ENCODE assay signal across 8 cellular contexts in genomic region chr2:31318360-31319336, GRCh38.
DNase-seq lines count a peak whose midpoint lies in the region; ATAC-seq, FAIRE-seq and TF ChIP-seq lines count a peak whose summit lies in the region.

No MANE protein-coding gene starts in this region.

- peak; percentile 79 for ATAC-seq in HG02642 (IDR thresholded peaks at IDR 0.05; ENCODE audit: poor library complexity, unreplicated experiment)

- no peak for TF ChIP-seq POLR2A in GM12891 (IDR thresholded peaks at IDR 0.05; ENCODE audit: low read depth, low read length)

- no peak for DNase-seq in GM12891 (ENCODE audit: insufficient read length, low spot score)
- peak; percentile 97 for DNase-seq in RPMI7951 (ENCODE audit: low read depth)
- peak; percentile 69 for DNase-seq in astrocyte of the hippocampus (ENCODE audit: low read depth, low spot score)
- DNase-seq in osteocyte (ENCODE audit: extremely low spot score, unreplicated experiment): peak; percentile 81
- no peak for DNase-seq in HT-29 (ENCODE audit: low spot score)
- DNase-seq in SHP77 treated with DMSO at 0.1 percent for 48 hours (lab: John Stamatoyannopoulos, UW): no peak
- no peak for DNase-seq in HEK293T (ENCODE audit: extremely low spot score)

- no peaks in the 10 kb centered on the region for H3K27me3 Mint-ChIP-seq in osteocyte (ENCODE audit: unreplicated experiment)

- H3K4me1 Mint-ChIP-seq in osteocyte (ENCODE audit: unreplicated experiment): peaks cover 48% of the 10 kb centered on the region

- FAIRE-seq in GM12891 (lab: Jason Lieb, UNC): peak; percentile 31

- H3K9me3 Mint-ChIP-seq in osteocyte (ENCODE audit: unreplicated experiment): no peaks in the 10 kb centered on the region

- no peak overlapping the region for H3K4me3 Mint-ChIP-seq in osteocyte (ENCODE audit: unreplicated experiment)

- POLR2A ChIA-PET in HEK293T (lab: Yijun Ruan, JAX): no interaction called here

- H3K36me3 Mint-ChIP-seq in osteocyte (ENCODE audit: unreplicated experiment): no peaks in the 10 kb centered on the region

- no peak for TF ChIP-seq CTCF in osteocyte (IDR thresholded peaks at IDR 0.05)

- peak overlapping the region; percentile 87 for H3K27ac Mint-ChIP-seq in osteocyte (ENCODE audit: unreplicated experiment)

- CTCF ChIA-PET in HEK293T (lab: Yijun Ruan, JAX): interaction anchor here (0.7 kb wide), 1 partner anchor 16 kb away, joined by 3 read pairs; no protein-coding TSS in a partner anchor

TF ChIP-seq in GM12891, 5 proteins besides CTCF, POLR2A, EP300 and RAD21:
- TF ChIP-seq SPI1 (IDR thresholded peaks at IDR 0.05; ENCODE audit: low read depth, low read length) (no peak), PAX5 (IDR thresholded peaks at IDR 0.05; ENCODE audit: insufficient read depth, low read length, severe bottlenecking) (no peak), POLR2AphosphoS5 (IDR thresholded peaks at IDR 0.05; ENCODE audit: low read depth, low read length) (no peak), POU2F2 (IDR thresholded peaks at IDR 0.05; ENCODE audit: low read depth, low read length) (no peak)

TF ChIP-seq in HEK293T, 16 proteins besides CTCF, POLR2A, EP300 and RAD21:
- TF ChIP-seq LEF1 (IDR thresholded peaks at IDR 0.05; ENCODE audit: borderline replicate concordance) (no peak), ARNT (IDR thresholded peaks at IDR 0.05) (no peak), SUZ12 (IDR thresholded peaks at IDR 0.05) (no peak), TARDBP (IDR thresholded peaks at IDR 0.05) (no peak), HDGF (IDR thresholded peaks at IDR 0.05; ENCODE audit: borderline replicate concordance) (no peak), FOXK2 (IDR thresholded peaks at IDR 0.05) (no peak), L3MBTL2 (conservative IDR thresholded peaks at IDR 0.05) (no peak), BHLHE40 (IDR thresholded peaks at IDR 0.05; ENCODE audit: borderline replicate concordance) (no peak), ELF4 (IDR thresholded peaks at IDR 0.05) (no peak), FOXM1 (IDR thresholded peaks at IDR 0.05; ENCODE audit: borderline replicate concordance) (no peak), ZNF384 (IDR thresholded peaks at IDR 0.05) (no peak), FOXA1 (IDR thresholded peaks at IDR 0.05) (no peak), CTBP1 (IDR thresholded peaks at IDR 0.05; ENCODE audit: borderline replicate concordance) (no peak), NFRKB (IDR thresholded peaks at IDR 0.05) (no peak)

Comparison
In these comparisons a context has a peak if more than half of its experiments do, and no peak if none do; other contexts are left out.
1. DNase-seq: peak in RPMI7951 (single experiment), astrocyte of the hippocampus (single experiment) and osteocyte (single experiment); none in GM12891 (single experiment), HT-29 (single experiment), SHP77 treated with DMSO at 0.1 percent for 48 hours (single experiment) and HEK293T (single experiment).